In genomic region chr3:14775011-14775410, GRCh38 we compare ENCODE assay signal across 22 cellular contexts. TPM values are rescaled to one million over a fixed set of nuclear protein-coding genes. Genes with fewer than 3 reads are reported as not detected.
A peak's percentile ranks its signal among the peaks of the same experiment; 100 is the strongest.
DNase-seq lines count a peak whose midpoint lies in the region; ATAC-seq and TF ChIP-seq lines count a peak whose summit lies in the region.
"Had no signal": no experiment of that assay in that cellular context is flagged by ENCODE, and none has a peak within 500 bp of the region (broad histone marks: within the 10 kb centered on the region; RNA-seq: fewer than 3 reads in every experiment).

No MANE protein-coding gene starts in this region.

- TF ChIP-seq CTCF in natural killer cell (IDR thresholded peaks at IDR 0.05) (no peak), coronary artery (IDR thresholded peaks at IDR 0.05) (no peak), osteocyte (IDR thresholded peaks at IDR 0.05) (no peak), lower lobe of right lung (IDR thresholded peaks at IDR 0.05) (no peak)

- no peaks in the 10 kb centered on the region for H3K4me1 ChIP-seq in lower lobe of right lung
- H3K4me1 ChIP-seq: Caco-2 had no signal

- no peaks in the 10 kb centered on the region for H3K27me3 ChIP-seq in lower lobe of right lung (ENCODE audit: low read depth)

- no peaks in the 10 kb centered on the region for H3K36me3 ChIP-seq in lower lobe of right lung

- peaks cover 10% of the 10 kb centered on the region for H3K9me3 ChIP-seq in lower lobe of right lung
- H3K9me3 ChIP-seq: Caco-2 had no signal

- no peak overlapping the region for H3K4me3 ChIP-seq in coronary artery
- no peak overlapping the region for H3K4me3 ChIP-seq in lower lobe of right lung
- H3K4me3 ChIP-seq: GM23248, PC-9 had no signal

- ATAC-seq in natural killer cell treated with Interleukin-12 subunit alpha and Interleukin-12 subunit beta and Interleukin-15 and Interleukin-18, amount 100 ng/mL, for 72 hours = no peak
- ATAC-seq in natural killer cell (no peak), GM21381 (IDR thresholded peaks at IDR 0.05; ENCODE audit: unreplicated experiment) (no peak), lower lobe of right lung (no peak)

- peaks cover 4% of the 10 kb centered on the region for H3K9me3 Mint-ChIP-seq in natural killer cell treated with Interleukin-12 subunit alpha and Interleukin-12 subunit beta and Interleukin-15 and Interleukin-18, amount 100 ng/mL, for 72 hours
- peaks cover 4 to 5% of the 10 kb centered on the region in 2 donors for H3K9me3 Mint-ChIP-seq in natural killer cell
- peaks cover 12% of the 10 kb centered on the region for H3K9me3 Mint-ChIP-seq in osteocyte (ENCODE audit: unreplicated experiment)

- DNase-seq in natural killer cell treated with Interleukin-12 subunit alpha and Interleukin-12 subunit beta and Interleukin-15 and Interleukin-18, amount 100 ng/mL, for 72 hours (ENCODE audit: low spot score) = peak; percentile 22
- DNase-seq in natural killer cell = no peak
- peak; percentile 9 for DNase-seq in coronary artery (ENCODE audit: low spot score)
- peak; percentile 60 for DNase-seq in osteocyte (ENCODE audit: extremely low spot score, unreplicated experiment)
- DNase-seq in lower lobe of right lung = no peak
- no peak for DNase-seq in COLO829 (ENCODE audit: low spot score)
- DNase-seq: AML-193; Caco-2; CD4-positive, CD25-positive, alpha-beta regulatory T cell; DMS153; GDM1; GM23248; HCEC 1CT; Karpas-422; NCI-H1417 treated with DMSO at 0.1 percent for 48 hours; NCI-H187 treated with DMSO at 0.1 percent for 48 hours; NCI-H226; NCI-H524; PC-9 had no signal

- H3K4me3 Mint-ChIP-seq in natural killer cell treated with Interleukin-12 subunit alpha and Interleukin-12 subunit beta and Interleukin-15 and Interleukin-18, amount 100 ng/mL, for 72 hours = no peak overlapping the region
- H3K4me3 Mint-ChIP-seq in natural killer cell = no peak overlapping the region
- H3K4me3 Mint-ChIP-seq in osteocyte (ENCODE audit: unreplicated experiment) = no peak overlapping the region
- H3K4me3 Mint-ChIP-seq: CD4-positive, CD25-positive, alpha-beta regulatory T cell; IgD-negative memory B cell had no signal

- no peak overlapping the region for H3K27ac Mint-ChIP-seq in natural killer cell treated with Interleukin-12 subunit alpha and Interleukin-12 subunit beta and Interleukin-15 and Interleukin-18, amount 100 ng/mL, for 72 hours
- H3K27ac Mint-ChIP-seq in natural killer cell (no peak overlapping the region), osteocyte (ENCODE audit: unreplicated experiment) (no peak overlapping the region)
- H3K27ac Mint-ChIP-seq: CD4-positive, CD25-positive, alpha-beta regulatory T cell had no signal

- no peaks in the 10 kb centered on the region for H3K4me1 Mint-ChIP-seq in natural killer cell treated with Interleukin-12 subunit alpha and Interleukin-12 subunit beta and Interleukin-15 and Interleukin-18, amount 100 ng/mL, for 72 hours (ENCODE audit: low read depth in 2 of 2)
- H3K4me1 Mint-ChIP-seq in natural killer cell (no peaks in the 10 kb centered on the region), osteocyte (ENCODE audit: unreplicated experiment) (no peaks in the 10 kb centered on the region)
- H3K4me1 Mint-ChIP-seq: CD4-positive, CD25-positive, alpha-beta regulatory T cell; IgD-negative memory B cell had no signal

- intact Hi-C loops in natural killer cell (cut with micrococcal nuclease) (no loop called here), lower lobe of right lung (cut with DNase I) (no loop called here)

- H3K27me3 Mint-ChIP-seq in natural killer cell treated with Interleukin-12 subunit alpha and Interleukin-12 subunit beta and Interleukin-15 and Interleukin-18, amount 100 ng/mL, for 72 hours = peaks cover 8 to 29% of the 10 kb centered on the region in 2 donors
- peaks cover 0 to 20% of the 10 kb centered on the region in 2 donors for H3K27me3 Mint-ChIP-seq in natural killer cell (ENCODE audit: low read depth in 2 of 2)
- H3K27me3 Mint-ChIP-seq in osteocyte (ENCODE audit: unreplicated experiment) = peaks cover 14% of the 10 kb centered on the region

- H3K27ac ChIP-seq in coronary artery (no peak overlapping the region), lower lobe of right lung (no peak overlapping the region)
- H3K27ac ChIP-seq: GM23248, PC-9 had no signal

- peaks cover 8% of the 10 kb centered on the region for H3K36me3 Mint-ChIP-seq in natural killer cell treated with Interleukin-12 subunit alpha and Interleukin-12 subunit beta and Interleukin-15 and Interleukin-18, amount 100 ng/mL, for 72 hours
- peaks cover 8% of the 10 kb centered on the region for H3K36me3 Mint-ChIP-seq in natural killer cell
- H3K36me3 Mint-ChIP-seq in osteocyte (ENCODE audit: unreplicated experiment) = no peaks in the 10 kb centered on the region
- H3K36me3 Mint-ChIP-seq: CD4-positive, CD25-positive, alpha-beta regulatory T cell; IgD-negative memory B cell had no signal

RNA-seq across cellular contexts. Expression of gene FGD5, which starts 43.8 kb away (rescaled TPM):
- total RNA-seq in natural killer cell treated with Interleukin-12 subunit alpha and Interleukin-12 subunit beta and Interleukin-15 and Interleukin-18, amount 100 ng/mL, for 72 hours = not detected
- total RNA-seq in natural killer cell = not detected
- not detected in 2 replicates for total RNA-seq in osteocyte
- total RNA-seq in lower lobe of right lung = 85.0 TPM
- total RNA-seq: GM23248, MCF 10A, PC-9 had no signal

Comparison
In these comparisons a context has a peak if more than half of its experiments do, and no peak if none do; other contexts are left out.
1. DNase-seq: peak in natural killer cell treated with Interleukin-12 subunit alpha and Interleukin-12 subunit beta and Interleukin-15 and Interleukin-18, amount 100 ng/mL, for 72 hours (single experiment), coronary artery (single experiment) and osteocyte (single experiment); none in natural killer cell (single experiment), lower lobe of right lung (single experiment) and COLO829 (single experiment).
2. RNA of gene FGD5, which starts 43.8 kb away (total RNA-seq): 85.0 TPM in lower lobe of right lung (single experiment); not detected in osteocyte, not detected in natural killer cell and not detected in natural killer cell treated with Interleukin-12 subunit alpha and Interleukin-12 subunit beta and Interleukin-15 and Interleukin-18, amount 100 ng/mL, for 72 hours; every median in the first group is over 10 times any median in the second.